ENCODE assay signal across 2 cellular contexts in the genomic region with DNA sequence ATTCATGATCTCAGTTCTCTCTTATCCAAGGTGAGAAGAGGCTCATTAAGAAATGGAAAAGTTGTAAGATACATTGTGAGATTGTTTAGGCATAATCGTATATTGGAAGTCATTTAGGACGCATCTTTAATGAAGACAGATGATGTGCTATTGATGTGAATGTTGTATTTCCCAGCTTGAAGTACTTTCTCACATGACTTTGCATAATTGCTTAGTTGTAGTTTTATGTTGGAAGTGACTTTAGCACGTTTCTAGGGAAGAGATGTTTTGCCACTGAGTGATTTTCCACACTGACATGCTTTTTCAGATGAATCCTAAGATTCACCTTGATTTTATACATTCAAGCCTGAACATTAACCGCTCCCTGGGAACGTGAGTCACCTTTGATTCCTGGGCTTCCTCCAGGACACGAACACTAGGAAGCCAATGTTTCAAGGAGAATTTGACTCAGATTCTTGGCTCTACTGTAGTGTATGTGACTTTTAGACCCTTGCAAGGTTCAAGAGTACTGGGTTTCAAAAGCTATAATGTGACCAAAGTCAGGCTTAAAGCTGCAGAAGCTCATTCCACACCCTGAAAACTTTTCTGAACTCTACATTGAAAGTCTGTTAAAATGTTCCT.
TF ChIP-seq lines count a peak whose summit lies in the region.

No MANE protein-coding gene starts in this region.

TF ChIP-seq in H1, 55 proteins besides CTCF, POLR2A, EP300 and RAD21:
- TF ChIP-seq TBP (IDR thresholded peaks at IDR 0.05; ENCODE audit: low read depth, low read length) (no peak), GTF2F1 (IDR thresholded peaks at IDR 0.05; ENCODE audit: borderline replicate concordance, low read depth, low read length) (no peak), HDAC2 (IDR thresholded peaks at IDR 0.05; ENCODE audit: borderline replicate concordance in 1 of 2, low read depth in 2 of 2, low read length in 2 of 2) (no peak), YY1 (IDR thresholded peaks at IDR 0.05; ENCODE audit: low read depth, low read length) (no peak), CHD1 (IDR thresholded peaks at IDR 0.05; ENCODE audit: low read depth, low read length) (no peak), BCL11A (IDR thresholded peaks at IDR 0.05; ENCODE audit: low read depth in 2 of 2, low read length in 2 of 2) (no peak), ASH2L (IDR thresholded peaks at IDR 0.05; ENCODE audit: low read length) (no peak), SUZ12 (IDR thresholded peaks at IDR 0.05; ENCODE audit: low read length) (no peak), EGR1 (IDR thresholded peaks at IDR 0.05; ENCODE audit: borderline replicate concordance, low read depth, low read length) (no peak), RNF2 (IDR thresholded peaks at IDR 0.05; ENCODE audit: borderline replicate concordance, low read depth, low read length, missing control alignments, poor library complexity, severe bottlenecking) (no peak), EZH2 (IDR thresholded peaks at IDR 0.05; ENCODE audit: low read depth, low read length, severe bottlenecking) (no peak), MAX (IDR thresholded peaks at IDR 0.05) (no peak), NRF1 (IDR thresholded peaks at IDR 0.05; ENCODE audit: low read depth, low read length) (no peak), SAP30 (IDR thresholded peaks at IDR 0.05; ENCODE audit: insufficient read depth, insufficient replicate concordance, low read length) (no peak)
- TF ChIP-seq, protein P1, sequence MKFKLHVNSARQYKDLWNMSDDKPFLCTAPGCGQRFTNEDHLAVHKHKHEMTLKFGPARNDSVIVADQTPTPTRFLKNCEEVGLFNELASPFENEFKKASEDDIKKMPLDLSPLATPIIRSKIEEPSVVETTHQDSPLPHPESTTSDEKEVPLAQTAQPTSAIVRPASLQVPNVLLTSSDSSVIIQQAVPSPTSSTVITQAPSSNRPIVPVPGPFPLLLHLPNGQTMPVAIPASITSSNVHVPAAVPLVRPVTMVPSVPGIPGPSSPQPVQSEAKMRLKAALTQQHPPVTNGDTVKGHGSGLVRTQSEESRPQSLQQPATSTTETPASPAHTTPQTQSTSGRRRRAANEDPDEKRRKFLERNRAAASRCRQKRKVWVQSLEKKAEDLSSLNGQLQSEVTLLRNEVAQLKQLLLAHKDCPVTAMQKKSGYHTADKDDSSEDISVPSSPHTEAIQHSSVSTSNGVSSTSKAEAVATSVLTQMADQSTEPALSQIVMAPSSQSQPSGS (IDR thresholded peaks at IDR 0.05; ENCODE audit: low read length), result no peak
TF ChIP-seq in H1: peak in this region for 0.

TF ChIP-seq in HepG2, 621 proteins besides CTCF, POLR2A, EP300 and RAD21:
- TF ChIP-seq ZHX2 (IDR thresholded peaks at IDR 0.05; ENCODE audit: low read depth) (no peak), ZHX2 (CRISPR knock-in tag; IDR thresholded peaks at IDR 0.05; ENCODE audit: borderline replicate concordance) (no peak), ZNF34 (CRISPR knock-in tag; IDR thresholded peaks at IDR 0.05; ENCODE audit: borderline replicate concordance) (no peak), MTF1 (CRISPR knock-in tag; IDR thresholded peaks at IDR 0.05) (no peak), RARA (CRISPR knock-in tag; IDR thresholded peaks at IDR 0.05) (no peak), ZNF691 (CRISPR knock-in tag; IDR thresholded peaks at IDR 0.05; ENCODE audit: borderline replicate concordance, low read depth) (no peak), ATM (IDR thresholded peaks at IDR 0.05; ENCODE audit: borderline replicate concordance) (no peak), ZNF563 (CRISPR knock-in tag; IDR thresholded peaks at IDR 0.05) (no peak), HNRNPLL (IDR thresholded peaks at IDR 0.05; ENCODE audit: low read depth, low read length, poor library complexity, severe bottlenecking) (no peak), ZNF567 (CRISPR knock-in tag; IDR thresholded peaks at IDR 0.05; ENCODE audit: borderline replicate concordance) (no peak), IRF2 (CRISPR knock-in tag; IDR thresholded peaks at IDR 0.05) (no peak), ZNF253 (CRISPR knock-in tag; IDR thresholded peaks at IDR 0.05; ENCODE audit: borderline replicate concordance) (no peak)
- TF ChIP-seq, protein P2, sequence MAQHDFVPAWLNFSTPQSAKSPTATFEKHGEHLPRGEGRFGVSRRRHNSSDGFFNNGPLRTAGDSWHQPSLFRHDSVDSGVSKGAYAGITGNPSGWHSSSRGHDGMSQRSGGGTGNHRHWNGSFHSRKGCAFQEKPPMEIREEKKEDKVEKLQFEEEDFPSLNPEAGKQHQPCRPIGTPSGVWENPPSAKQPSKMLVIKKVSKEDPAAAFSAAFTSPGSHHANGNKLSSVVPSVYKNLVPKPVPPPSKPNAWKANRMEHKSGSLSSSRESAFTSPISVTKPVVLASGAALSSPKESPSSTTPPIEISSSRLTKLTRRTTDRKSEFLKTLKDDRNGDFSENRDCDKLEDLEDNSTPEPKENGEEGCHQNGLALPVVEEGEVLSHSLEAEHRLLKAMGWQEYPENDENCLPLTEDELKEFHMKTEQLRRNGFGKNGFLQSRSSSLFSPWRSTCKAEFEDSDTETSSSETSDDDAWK (CRISPR knock-in tag; IDR thresholded peaks at IDR 0.05), result no peak
- TF ChIP-seq, protein P3, sequence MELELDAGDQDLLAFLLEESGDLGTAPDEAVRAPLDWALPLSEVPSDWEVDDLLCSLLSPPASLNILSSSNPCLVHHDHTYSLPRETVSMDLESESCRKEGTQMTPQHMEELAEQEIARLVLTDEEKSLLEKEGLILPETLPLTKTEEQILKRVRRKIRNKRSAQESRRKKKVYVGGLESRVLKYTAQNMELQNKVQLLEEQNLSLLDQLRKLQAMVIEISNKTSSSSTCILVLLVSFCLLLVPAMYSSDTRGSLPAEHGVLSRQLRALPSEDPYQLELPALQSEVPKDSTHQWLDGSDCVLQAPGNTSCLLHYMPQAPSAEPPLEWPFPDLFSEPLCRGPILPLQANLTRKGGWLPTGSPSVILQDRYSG (CRISPR knock-in tag; IDR thresholded peaks at IDR 0.05), result no peak
- TF ChIP-seq, protein P4, sequence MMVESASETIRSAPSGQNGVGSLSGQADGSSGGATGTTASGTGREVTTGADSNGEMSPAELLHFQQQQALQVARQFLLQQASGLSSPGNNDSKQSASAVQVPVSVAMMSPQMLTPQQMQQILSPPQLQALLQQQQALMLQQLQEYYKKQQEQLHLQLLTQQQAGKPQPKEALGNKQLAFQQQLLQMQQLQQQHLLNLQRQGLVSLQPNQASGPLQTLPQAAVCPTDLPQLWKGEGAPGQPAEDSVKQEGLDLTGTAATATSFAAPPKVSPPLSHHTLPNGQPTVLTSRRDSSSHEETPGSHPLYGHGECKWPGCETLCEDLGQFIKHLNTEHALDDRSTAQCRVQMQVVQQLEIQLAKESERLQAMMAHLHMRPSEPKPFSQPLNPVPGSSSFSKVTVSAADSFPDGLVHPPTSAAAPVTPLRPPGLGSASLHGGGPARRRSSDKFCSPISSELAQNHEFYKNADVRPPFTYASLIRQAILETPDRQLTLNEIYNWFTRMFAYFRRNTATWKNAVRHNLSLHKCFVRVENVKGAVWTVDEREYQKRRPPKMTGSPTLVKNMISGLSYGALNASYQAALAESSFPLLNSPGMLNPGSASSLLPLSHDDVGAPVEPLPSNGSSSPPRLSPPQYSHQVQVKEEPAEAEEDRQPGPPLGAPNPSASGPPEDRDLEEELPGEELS (CRISPR knock-in tag; IDR thresholded peaks at IDR 0.05), result no peak
